Comparison of ENCODE assay signal across 24 cellular contexts in genomic region chr3:117666827-117667226, GRCh38.
DNase-seq lines count a peak whose midpoint lies in the region; ATAC-seq, FAIRE-seq and TF ChIP-seq lines count a peak whose summit lies in the region.
"Had no signal": no experiment of that assay in that cellular context is flagged by ENCODE, and none has a peak within 500 bp of the region (broad histone marks: within the 10 kb centered on the region; RNA-seq: fewer than 3 reads in every experiment).

No MANE protein-coding gene starts in this region.

- no peak overlapping the region for H3K4me3 Mint-ChIP-seq in stimulated activated memory B cell treated with anti-CD40 and anti-IgM and Interleukin-4, amounts not matched to agents 10 μg/mL and 1 μg/mL and 100 μg/mL, for 72 hours
- H3K4me3 Mint-ChIP-seq: CD14-positive monocyte; CD8-positive, alpha-beta memory T cell had no signal

- no peak overlapping the region for H3K27ac Mint-ChIP-seq in stimulated activated memory B cell treated with anti-CD40 and anti-IgM and Interleukin-4, amounts not matched to agents 10 μg/mL and 1 μg/mL and 100 μg/mL, for 72 hours
- H3K27ac Mint-ChIP-seq: CD14-positive monocyte had no signal

- no peaks in the 10 kb centered on the region for H3F3A ChIP-seq in smooth muscle cell (ENCODE audit: low read depth)

- no peak for ATAC-seq in stimulated activated memory B cell treated with anti-CD40 and anti-IgM and Interleukin-4, amounts not matched to agents 10 μg/mL and 1 μg/mL and 100 μg/mL, for 72 hours
- ATAC-seq: HCT116, HepG2, K562 had no signal

- WGBS in smooth muscle cell (ENCODE audit: low lambda C conversion rate) = 9% methylated on average over 3 of the region's 3 CpGs

- no peak for FAIRE-seq in urothelium cell line (lab: Jason Lieb, UNC)
- FAIRE-seq: GM19239, H1, HepG2, K562 had no signal

- POLR2A ChIA-PET in HEK293 (lab: Yijun Ruan, JAX) = no interaction called here

- H3K4me3 ChIP-seq in HEK293 (ENCODE audit: low read depth, low read length) (no peak overlapping the region), smooth muscle cell (no peak overlapping the region)
- H3K4me3 ChIP-seq: K562 had no signal

- H3K4me1 ChIP-seq in HEK293 (ENCODE audit: control insufficient read depth, insufficient read depth, low read length) (no peaks in the 10 kb centered on the region), smooth muscle cell (ENCODE audit: low read depth) (peaks cover 16% of the 10 kb centered on the region)

- no peak overlapping the region for H2AFZ ChIP-seq in smooth muscle cell (ENCODE audit: low read depth)

- no peaks in the 10 kb centered on the region for H3K27me3 Mint-ChIP-seq in stimulated activated memory B cell treated with anti-CD40 and anti-IgM and Interleukin-4, amounts not matched to agents 10 μg/mL and 1 μg/mL and 100 μg/mL, for 72 hours
- H3K27me3 Mint-ChIP-seq: CD8-positive, alpha-beta memory T cell had no signal

- H3K36me3 Mint-ChIP-seq in stimulated activated memory B cell treated with anti-CD40 and anti-IgM and Interleukin-4, amounts not matched to agents 10 μg/mL and 1 μg/mL and 100 μg/mL, for 72 hours = no peaks in the 10 kb centered on the region
- H3K36me3 Mint-ChIP-seq: CD14-positive monocyte had no signal

- no peaks in the 10 kb centered on the region for H3K9me3 Mint-ChIP-seq in stimulated activated memory B cell treated with anti-CD40 and anti-IgM and Interleukin-4, amounts not matched to agents 10 μg/mL and 1 μg/mL and 100 μg/mL, for 72 hours

- H3K4me2 ChIP-seq in smooth muscle cell = peak overlapping the region; percentile 74

- CTCF ChIA-PET in HEK293 (lab: Yijun Ruan, JAX) = no interaction called here

- H3K9me3 ChIP-seq in HEK293 (ENCODE audit: control insufficient read depth, insufficient read depth, low read depth, low read length) = no peaks in the 10 kb centered on the region
- no peaks in the 10 kb centered on the region for H3K9me3 ChIP-seq in smooth muscle cell (replicated peaks; ENCODE audit: low read depth)
- H3K9me3 ChIP-seq: BE2C had no signal

- no peak overlapping the region for H3K27ac ChIP-seq in HEK293 (ENCODE audit: extremely low read depth, low read depth, low read length)
- no peak overlapping the region for H3K27ac ChIP-seq in smooth muscle cell (ENCODE audit: low read depth)
- H3K27ac ChIP-seq: 22Rv1, RWPE1 had no signal

- H3K79me2 ChIP-seq in smooth muscle cell (ENCODE audit: low read depth) = no peaks in the 10 kb centered on the region

- TF ChIP-seq CTCF in HEK293 (tag by site-specific recombination; IDR thresholded peaks at IDR 0.05) (no peak), smooth muscle cell (IDR thresholded peaks at IDR 0.05; ENCODE audit: borderline replicate concordance, insufficient read depth, poor library complexity, severe bottlenecking) (no peak)

- H3K36me3 ChIP-seq in HEK293 (ENCODE audit: control insufficient read depth in 2 of 2, insufficient read depth in 1 of 2, low read length in 2 of 2) = no peaks in the 10 kb centered on the region
- no peaks in the 10 kb centered on the region for H3K36me3 ChIP-seq in smooth muscle cell (ENCODE audit: low read depth)
- H3K36me3 ChIP-seq: BE2C had no signal

- no peaks in the 10 kb centered on the region for H4K20me1 ChIP-seq in smooth muscle cell (ENCODE audit: low read depth)

- H3K27me3 ChIP-seq in smooth muscle cell (ENCODE audit: low read depth) = no peaks in the 10 kb centered on the region
- H3K27me3 ChIP-seq: BE2C had no signal

- DNase-seq in NCI-H1092 treated with DMSO at 0.1 percent for 48 hours (lab: John Stamatoyannopoulos, UW) (peak; percentile 49), NCI-H1092 (lab: John Stamatoyannopoulos, UW) (no peak), fibroblast of peridontal ligament (ENCODE audit: extremely low read depth) (peak; percentile 30), smooth muscle cell (lab: John Stamatoyannopoulos, UW; ENCODE audit: unreplicated experiment) (no peak), urothelium cell line (ENCODE audit: low spot score) (no peak)
- DNase-seq: BE2C; CD8-positive, alpha-beta memory T cell; MV-4-11; NCI-H1694; NCI-H2029 treated with DMSO at 0.1 percent for 48 hours; NCI-H2171 treated with DMSO at 0.1 percent for 48 hours; NCI-H345; NCI-H510A treated with DMSO at 0.1 percent for 48 hours; SHP77 had no signal

- H3K4me1 Mint-ChIP-seq in stimulated activated memory B cell treated with anti-CD40 and anti-IgM and Interleukin-4, amounts not matched to agents 10 μg/mL and 1 μg/mL and 100 μg/mL, for 72 hours = no peaks in the 10 kb centered on the region
- H3K4me1 Mint-ChIP-seq: CD14-positive monocyte; CD8-positive, alpha-beta memory T cell had no signal

- no peak overlapping the region for H3K9ac ChIP-seq in smooth muscle cell (ENCODE audit: low read depth)

TF ChIP-seq in HEK293, 187 proteins besides CTCF, POLR2A, EP300 and RAD21:
- TF ChIP-seq ZNF629 (tag by site-specific recombination; IDR thresholded peaks at IDR 0.05) (0 out of 2 replicates have a peak, but pooled peaks have one; percentile 21), PATZ1 (tag by site-specific recombination; IDR thresholded peaks at IDR 0.05) (no peak), ZNF626 (tag by site-specific recombination; IDR thresholded peaks at IDR 0.05) (no peak), WT1 (tag by site-specific recombination; IDR thresholded peaks at IDR 0.05) (0 out of 2 replicates have a peak, but pooled peaks have one; percentile 14), ZNF433 (tag by site-specific recombination; IDR thresholded peaks at IDR 0.05; ENCODE audit: low read depth) (no peak), REPIN1 (tag by site-specific recombination; IDR thresholded peaks at IDR 0.05; ENCODE audit: low read depth) (no peak), ZNF404 (tag by site-specific recombination; IDR thresholded peaks at IDR 0.05) (no peak), ZNF214 (tag by site-specific recombination; IDR thresholded peaks at IDR 0.05; ENCODE audit: borderline replicate concordance) (no peak), ZXDB (tag by site-specific recombination; IDR thresholded peaks at IDR 0.05) (0 out of 2 replicates have a peak, but pooled peaks have one; percentile 31)

Comparison
In these comparisons a context has a peak if more than half of its experiments do, and no peak if none do; other contexts are left out.
1. DNase-seq: peak in NCI-H1092 treated with DMSO at 0.1 percent for 48 hours (single experiment) and fibroblast of peridontal ligament (single experiment); none in NCI-H1092 (single experiment), smooth muscle cell (single experiment) and urothelium cell line (single experiment).